Comparison of ENCODE assay signal across 1 cellular context in genomic region chr6:149128489-149129145, GRCh38.
A peak's percentile ranks its signal among the peaks of the same experiment; 100 is the strongest.
TF ChIP-seq lines count a peak whose summit lies in the region.

No MANE protein-coding gene starts in this region.

TF ChIP-seq in K562, 482 proteins besides CTCF, POLR2A, EP300 and RAD21 (continued from another document):
- TF ChIP-seq ZNF197 (CRISPR knock-in tag; IDR thresholded peaks at IDR 0.05; ENCODE audit: low read depth) (0 out of 2 replicates have a peak, but pooled peaks have one; percentile 17), ETV1 (tag; conservative IDR thresholded peaks at IDR 0.05; ENCODE audit: low read depth) (peak; percentile 14; the same call in 1 of the 2 replicates), ZFP36 (IDR thresholded peaks at IDR 0.05; ENCODE audit: low read depth, low read length, partially characterized antibody) (peak; percentile 42), PHF21A (IDR thresholded peaks at IDR 0.05; ENCODE audit: borderline replicate concordance, low read depth) (peak; percentile 85; the same call in 1 of the 2 replicates), FOXM1 (IDR thresholded peaks at IDR 0.05; ENCODE audit: low read depth) (peak; percentile 42; the same call in 1 of the 2 replicates), FOXM1 (CRISPR knock-in tag; IDR thresholded peaks at IDR 0.05; ENCODE audit: low read depth) (no peak), HNRNPLL (IDR thresholded peaks at IDR 0.05; ENCODE audit: low read depth, low read length, poor library complexity, severe bottlenecking) (peak; percentile 43), MCM7 (IDR thresholded peaks at IDR 0.05) (no peak), TARDBP (IDR thresholded peaks at IDR 0.05) (peak; percentile 71; the same call in 1 of the 2 replicates), HNRNPH1 (optimal IDR thresholded peaks at IDR 0.05; ENCODE audit: low read depth, low read length) (no peak), NCOA1 (IDR thresholded peaks at IDR 0.05; ENCODE audit: low read depth) (0 out of 2 replicates have a peak, but pooled peaks have one; percentile 63), ZNF143 (CRISPR knock-in tag; IDR thresholded peaks at IDR 0.05) (no peak), FOXA3 (CRISPR knock-in tag; conservative IDR thresholded peaks at IDR 0.05 in 1 of 2, IDR thresholded peaks at IDR 0.05 in 1 of 2) (peak; percentile 78 to 81), ZNF41 (CRISPR knock-in tag; conservative IDR thresholded peaks at IDR 0.05) (no peak), FOXK2 (conservative IDR thresholded peaks at IDR 0.05 in 1 of 2, IDR thresholded peaks at IDR 0.05 in 1 of 2; ENCODE audit: low read depth in 2 of 2) (peak; percentile 97 to 99), CBFA2T2 (conservative IDR thresholded peaks at IDR 0.05) (peak; percentile 73), L3MBTL2 (IDR thresholded peaks at IDR 0.05) (peak; percentile 61; the same call in 1 of the 2 replicates), DPF2 (IDR thresholded peaks at IDR 0.05) (peak; percentile 85), CCNT2 (IDR thresholded peaks at IDR 0.05; ENCODE audit: borderline replicate concordance, extremely low read depth, insufficient read length, low read depth, low read length) (peak; percentile 32), NFIC (IDR thresholded peaks at IDR 0.05) (peak; percentile 58), BDP1 (IDR thresholded peaks at IDR 0.05; ENCODE audit: insufficient read depth, insufficient read length) (no peak), PCBP1 (IDR thresholded peaks at IDR 0.05; ENCODE audit: low read depth, low read length, poor library complexity, severe bottlenecking) (no peak), EP400 (IDR thresholded peaks at IDR 0.05) (peak; percentile 46; the same call in 1 of the 2 replicates), GATA2 (CRISPR knock-in tag; IDR thresholded peaks at IDR 0.05) (peak; percentile 76)
- TF ChIP-seq, protein P1, sequence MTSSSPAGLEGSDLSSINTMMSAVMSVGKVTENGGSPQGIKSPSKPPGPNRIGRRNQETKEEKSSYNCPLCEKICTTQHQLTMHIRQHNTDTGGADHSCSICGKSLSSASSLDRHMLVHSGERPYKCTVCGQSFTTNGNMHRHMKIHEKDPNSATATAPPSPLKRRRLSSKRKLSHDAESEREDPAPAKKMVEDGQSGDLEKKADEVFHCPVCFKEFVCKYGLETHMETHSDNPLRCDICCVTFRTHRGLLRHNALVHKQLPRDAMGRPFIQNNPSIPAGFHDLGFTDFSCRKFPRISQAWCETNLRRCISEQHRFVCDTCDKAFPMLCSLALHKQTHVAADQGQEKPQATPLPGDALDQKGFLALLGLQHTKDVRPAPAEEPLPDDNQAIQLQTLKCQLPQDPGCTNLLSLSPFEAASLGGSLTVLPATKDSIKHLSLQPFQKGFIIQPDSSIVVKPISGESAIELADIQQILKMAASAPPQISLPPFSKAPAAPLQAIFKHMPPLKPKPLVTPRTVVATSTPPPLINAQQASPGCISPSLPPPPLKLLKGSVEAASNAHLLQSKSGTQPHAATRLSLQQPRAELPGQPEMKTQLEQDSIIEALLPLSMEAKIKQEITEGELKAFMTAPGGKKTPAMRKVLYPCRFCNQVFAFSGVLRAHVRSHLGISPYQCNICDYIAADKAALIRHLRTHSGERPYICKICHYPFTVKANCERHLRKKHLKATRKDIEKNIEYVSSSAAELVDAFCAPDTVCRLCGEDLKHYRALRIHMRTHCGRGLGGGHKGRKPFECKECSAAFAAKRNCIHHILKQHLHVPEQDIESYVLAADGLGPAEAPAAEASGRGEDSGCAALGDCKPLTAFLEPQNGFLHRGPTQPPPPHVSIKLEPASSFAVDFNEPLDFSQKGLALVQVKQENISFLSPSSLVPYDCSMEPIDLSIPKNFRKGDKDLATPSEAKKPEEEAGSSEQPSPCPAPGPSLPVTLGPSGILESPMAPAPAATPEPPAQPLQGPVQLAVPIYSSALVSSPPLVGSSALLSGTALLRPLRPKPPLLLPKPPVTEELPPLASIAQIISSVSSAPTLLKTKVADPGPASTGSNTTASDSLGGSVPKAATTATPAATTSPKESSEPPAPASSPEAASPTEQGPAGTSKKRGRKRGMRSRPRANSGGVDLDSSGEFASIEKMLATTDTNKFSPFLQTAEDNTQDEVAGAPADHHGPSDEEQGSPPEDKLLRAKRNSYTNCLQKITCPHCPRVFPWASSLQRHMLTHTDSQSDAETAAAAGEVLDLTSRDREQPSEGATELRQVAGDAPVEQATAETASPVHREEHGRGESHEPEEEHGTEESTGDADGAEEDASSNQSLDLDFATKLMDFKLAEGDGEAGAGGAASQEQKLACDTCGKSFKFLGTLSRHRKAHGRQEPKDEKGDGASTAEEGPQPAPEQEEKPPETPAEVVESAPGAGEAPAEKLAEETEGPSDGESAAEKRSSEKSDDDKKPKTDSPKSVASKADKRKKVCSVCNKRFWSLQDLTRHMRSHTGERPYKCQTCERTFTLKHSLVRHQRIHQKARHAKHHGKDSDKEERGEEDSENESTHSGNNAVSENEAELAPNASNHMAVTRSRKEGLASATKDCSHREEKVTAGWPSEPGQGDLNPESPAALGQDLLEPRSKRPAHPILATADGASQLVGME (CRISPR knock-in tag; IDR thresholded peaks at IDR 0.05): peak; percentile 56; the same call in 1 of the 2 replicates
- TF ChIP-seq, protein P2, sequence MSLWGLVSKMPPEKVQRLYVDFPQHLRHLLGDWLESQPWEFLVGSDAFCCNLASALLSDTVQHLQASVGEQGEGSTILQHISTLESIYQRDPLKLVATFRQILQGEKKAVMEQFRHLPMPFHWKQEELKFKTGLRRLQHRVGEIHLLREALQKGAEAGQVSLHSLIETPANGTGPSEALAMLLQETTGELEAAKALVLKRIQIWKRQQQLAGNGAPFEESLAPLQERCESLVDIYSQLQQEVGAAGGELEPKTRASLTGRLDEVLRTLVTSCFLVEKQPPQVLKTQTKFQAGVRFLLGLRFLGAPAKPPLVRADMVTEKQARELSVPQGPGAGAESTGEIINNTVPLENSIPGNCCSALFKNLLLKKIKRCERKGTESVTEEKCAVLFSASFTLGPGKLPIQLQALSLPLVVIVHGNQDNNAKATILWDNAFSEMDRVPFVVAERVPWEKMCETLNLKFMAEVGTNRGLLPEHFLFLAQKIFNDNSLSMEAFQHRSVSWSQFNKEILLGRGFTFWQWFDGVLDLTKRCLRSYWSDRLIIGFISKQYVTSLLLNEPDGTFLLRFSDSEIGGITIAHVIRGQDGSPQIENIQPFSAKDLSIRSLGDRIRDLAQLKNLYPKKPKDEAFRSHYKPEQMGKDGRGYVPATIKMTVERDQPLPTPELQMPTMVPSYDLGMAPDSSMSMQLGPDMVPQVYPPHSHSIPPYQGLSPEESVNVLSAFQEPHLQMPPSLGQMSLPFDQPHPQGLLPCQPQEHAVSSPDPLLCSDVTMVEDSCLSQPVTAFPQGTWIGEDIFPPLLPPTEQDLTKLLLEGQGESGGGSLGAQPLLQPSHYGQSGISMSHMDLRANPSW (CRISPR knock-in tag; IDR thresholded peaks at IDR 0.05): peak; percentile 89
- TF ChIP-seq, protein P3, sequence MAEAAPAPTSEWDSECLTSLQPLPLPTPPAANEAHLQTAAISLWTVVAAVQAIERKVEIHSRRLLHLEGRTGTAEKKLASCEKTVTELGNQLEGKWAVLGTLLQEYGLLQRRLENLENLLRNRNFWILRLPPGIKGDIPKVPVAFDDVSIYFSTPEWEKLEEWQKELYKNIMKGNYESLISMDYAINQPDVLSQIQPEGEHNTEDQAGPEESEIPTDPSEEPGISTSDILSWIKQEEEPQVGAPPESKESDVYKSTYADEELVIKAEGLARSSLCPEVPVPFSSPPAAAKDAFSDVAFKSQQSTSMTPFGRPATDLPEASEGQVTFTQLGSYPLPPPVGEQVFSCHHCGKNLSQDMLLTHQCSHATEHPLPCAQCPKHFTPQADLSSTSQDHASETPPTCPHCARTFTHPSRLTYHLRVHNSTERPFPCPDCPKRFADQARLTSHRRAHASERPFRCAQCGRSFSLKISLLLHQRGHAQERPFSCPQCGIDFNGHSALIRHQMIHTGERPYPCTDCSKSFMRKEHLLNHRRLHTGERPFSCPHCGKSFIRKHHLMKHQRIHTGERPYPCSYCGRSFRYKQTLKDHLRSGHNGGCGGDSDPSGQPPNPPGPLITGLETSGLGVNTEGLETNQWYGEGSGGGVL (CRISPR knock-in tag; IDR thresholded peaks at IDR 0.05): no peak
